7 cellular contexts compared by ENCODE assay signal in the genomic region with DNA sequence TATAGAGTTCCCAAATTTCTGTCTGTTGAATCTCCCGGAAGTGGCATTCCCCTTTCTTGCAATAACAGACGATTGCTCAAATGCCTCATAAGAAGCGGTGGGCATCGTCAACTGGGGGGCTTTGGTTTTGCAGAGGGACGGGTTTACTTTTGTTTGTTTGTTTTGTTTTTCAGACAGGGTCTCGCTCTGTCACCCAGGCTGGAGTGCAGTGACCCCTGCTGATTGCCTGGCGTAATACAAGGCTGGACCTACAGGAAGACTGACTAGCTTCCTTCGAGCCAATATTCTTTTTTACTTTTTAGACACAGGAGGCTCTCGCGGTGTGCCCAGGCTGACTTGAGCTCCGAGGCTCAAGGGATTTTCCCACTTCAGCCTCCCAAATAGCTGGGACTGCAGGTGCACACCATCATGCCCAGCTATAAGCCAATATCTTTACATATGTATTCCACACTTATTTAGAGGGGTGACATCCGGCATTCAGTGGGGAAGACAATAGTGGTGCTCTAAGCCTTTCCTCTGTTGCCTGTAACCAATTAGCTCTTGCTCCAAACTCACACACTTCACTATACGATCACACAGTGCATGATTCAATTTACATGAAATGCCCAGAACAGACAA. TPM values are rescaled to one million over a fixed set of nuclear protein-coding genes. Genes with fewer than 3 reads are reported as not detected.
DNase-seq lines count a peak whose midpoint lies in the region; ATAC-seq and TF ChIP-seq lines count a peak whose summit lies in the region.

No MANE protein-coding gene starts in this region.

- H2AFZ ChIP-seq in KMS-11 (ENCODE audit: low read depth): peak overlapping the region; percentile 70

- H3K4me1 ChIP-seq in KMS-11 (ENCODE audit: low read depth, poor library complexity, severe bottlenecking) (peaks cover 7% of the 10 kb centered on the region), foreskin keratinocyte (no peaks in the 10 kb centered on the region)

- H3K27ac Mint-ChIP-seq in activated CD4-positive, alpha-beta memory T cell treated with anti-CD3 and anti-CD28 coated beads, Interleukin-2, amount 10 ng/mL, durations not matched to agents 7 days and 5 days: no peak overlapping the region

- H4K20me1 ChIP-seq in KMS-11 (ENCODE audit: insufficient read depth): no peaks in the 10 kb centered on the region

- H3K27ac ChIP-seq in KMS-11 (no peak overlapping the region), foreskin keratinocyte (no peak overlapping the region)

- H3K27me3 ChIP-seq in KMS-11 (ENCODE audit: insufficient read depth, low read depth): no peaks in the 10 kb centered on the region
- no peaks in the 10 kb centered on the region for H3K27me3 ChIP-seq in foreskin keratinocyte

- H3K4me3 ChIP-seq in GM12875 (ENCODE audit: low read depth, low read length) (no peak overlapping the region), KMS-11 (IDR thresholded peaks at IDR 0.05; ENCODE audit: insufficient read depth, low read depth, low read length) (no peak overlapping the region)

- CTCF ChIA-PET in activated CD4-positive, alpha-beta memory T cell treated with anti-CD3 and anti-CD28 coated beads, Interleukin-2, amount 10 ng/mL, durations not matched to agents 7 days and 5 days (lab: Charles Lee): interaction anchor here (0.6 to 3.4 kb wide), 34 partner anchors 8 to 1971 kb away, joined by 3 to 19 read pairs (median 5); partner anchors contain the start of genes FHIP2A and TRUB1

- H3K36me3 ChIP-seq in KMS-11 (ENCODE audit: insufficient read depth): no peaks in the 10 kb centered on the region

- H3K4me2 ChIP-seq in KMS-11: peak overlapping the region; percentile 44

- H3K36me3 Mint-ChIP-seq in activated CD4-positive, alpha-beta memory T cell treated with anti-CD3 and anti-CD28 coated beads, Interleukin-2, amount 10 ng/mL, durations not matched to agents 7 days and 5 days (ENCODE audit: low read depth): no peaks in the 10 kb centered on the region

- no peak overlapping the region for H3K9ac ChIP-seq in KMS-11

- peak; percentile 64 for ATAC-seq in GM21619 (IDR thresholded peaks at IDR 0.05; ENCODE audit: unreplicated experiment)
- no peak for ATAC-seq in foreskin keratinocyte

- POLR2A ChIA-PET in activated CD4-positive, alpha-beta memory T cell treated with anti-CD3 and anti-CD28 coated beads, Interleukin-2, amount 10 ng/mL, durations not matched to agents 7 days and 5 days (lab: Charles Lee): interaction anchor here (0.9 to 1.1 kb wide), 3 partner anchors 10 to 58 kb away, joined by 3 to 4 read pairs (median 3); partner anchors contain the start of gene TRUB1

- peaks cover 26% of the 10 kb centered on the region for H3K4me1 Mint-ChIP-seq in activated CD4-positive, alpha-beta memory T cell treated with anti-CD3 and anti-CD28 coated beads, Interleukin-2, amount 10 ng/mL, durations not matched to agents 7 days and 5 days

- H3K9me3 Mint-ChIP-seq in activated CD4-positive, alpha-beta memory T cell treated with anti-CD3 and anti-CD28 coated beads, Interleukin-2, amount 10 ng/mL, durations not matched to agents 7 days and 5 days: no peaks in the 10 kb centered on the region

- TF ChIP-seq CTCF in GM12875 (IDR thresholded peaks at IDR 0.05; ENCODE audit: borderline replicate concordance, insufficient read depth, low read depth, low read length) (peak; percentile 87), KMS-11 (conservative IDR thresholded peaks at IDR 0.05; ENCODE audit: low read depth, low read length) (peak; percentile 73), foreskin keratinocyte (conservative IDR thresholded peaks at IDR 0.05) (peak; percentile 63)

- peak; percentile 64 for DNase-seq in activated CD4-positive, alpha-beta memory T cell treated with anti-CD3 and anti-CD28 coated beads, Interleukin-2, amount 10 ng/mL, durations not matched to agents 7 days and 5 days
- no peak for DNase-seq in foreskin keratinocyte
- peak; percentile 40 for DNase-seq in stimulated activated CD4-positive, alpha-beta T cell treated with anti-CD3 and anti-CD28 coated beads, Interleukin-1b, Interleukin-23, amount 100 ng/mL, for 48 hours
- no peak for DNase-seq in occipital lobe (lab: John Stamatoyannopoulos, UW)

- no peak overlapping the region for H3K4me3 Mint-ChIP-seq in activated CD4-positive, alpha-beta memory T cell treated with anti-CD3 and anti-CD28 coated beads, Interleukin-2, amount 10 ng/mL, durations not matched to agents 7 days and 5 days

- peaks cover 23% of the 10 kb centered on the region for H3K27me3 Mint-ChIP-seq in activated CD4-positive, alpha-beta memory T cell treated with anti-CD3 and anti-CD28 coated beads, Interleukin-2, amount 10 ng/mL, durations not matched to agents 7 days and 5 days

- no peaks in the 10 kb centered on the region for H3K79me2 ChIP-seq in KMS-11 (ENCODE audit: insufficient read depth, low read depth)

RNA-seq across cellular contexts. Expression of gene FHIP2A, which starts 58.1 kb away (rescaled TPM):
- 10 to 100 TPM; 34.3 to 39.2 TPM for total RNA-seq in activated CD4-positive, alpha-beta memory T cell treated with anti-CD3 and anti-CD28 coated beads, Interleukin-2, amount 10 ng/mL, durations not matched to agents 7 days and 5 days
- total RNA-seq in foreskin keratinocyte (12.4 and 14.1 TPM in 2 replicates), occipital lobe (47.7 TPM)
- polyA plus RNA-seq in foreskin keratinocyte: 3.5 and 4.5 TPM in 2 replicates

RNA-seq across cellular contexts. Expression of gene TRUB1, which starts 58.3 kb away (rescaled TPM):
- 10 to 100 TPM; 14.9 to 16.7 TPM for total RNA-seq in activated CD4-positive, alpha-beta memory T cell treated with anti-CD3 and anti-CD28 coated beads, Interleukin-2, amount 10 ng/mL, durations not matched to agents 7 days and 5 days
- total RNA-seq in foreskin keratinocyte (28.0 and 28.1 TPM in 2 replicates), occipital lobe (63.3 TPM)
- polyA plus RNA-seq in foreskin keratinocyte: 6.7 and 9.0 TPM in 2 replicates

Comparison
In these comparisons a context has a peak if more than half of its experiments do, and no peak if none do; other contexts are left out.
1. DNase-seq: peak in activated CD4-positive, alpha-beta memory T cell treated with anti-CD3 and anti-CD28 coated beads, Interleukin-2, amount 10 ng/mL, durations not matched to agents 7 days and 5 days (single experiment) and stimulated activated CD4-positive, alpha-beta T cell treated with anti-CD3 and anti-CD28 coated beads, Interleukin-1b, Interleukin-23, amount 100 ng/mL, for 48 hours (single experiment); none in foreskin keratinocyte (0 of 2) and occipital lobe (single experiment).
2. Peak in every context shown above with its lines, with median percentiles within 50 percentile points of each other: CTCF ChIP-seq.